1 cellular context compared by ENCODE assay signal in the genomic region with DNA sequence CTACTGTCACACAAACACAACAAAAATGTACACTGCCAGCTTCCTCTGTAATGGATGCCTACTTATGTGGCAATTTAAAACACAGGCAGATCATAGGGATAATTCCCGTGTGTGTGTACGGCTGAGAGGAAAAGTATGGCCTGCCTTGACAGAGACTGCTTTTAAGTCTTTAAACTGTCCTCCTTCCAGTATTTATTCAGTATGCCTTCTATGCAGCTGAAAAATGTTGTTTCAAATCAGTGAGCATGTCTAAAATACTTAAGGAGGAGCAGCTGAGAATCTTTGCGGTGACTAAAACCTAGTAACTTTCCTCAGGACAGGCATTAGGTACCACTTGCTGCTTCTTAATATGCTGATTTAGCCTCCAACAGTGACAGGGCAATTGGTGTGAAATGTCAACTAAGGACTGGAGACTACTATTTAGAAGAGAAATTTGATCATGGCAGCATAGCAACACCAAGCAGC.
TF ChIP-seq lines count a peak whose summit lies in the region.

No MANE protein-coding gene starts in this region.

TF ChIP-seq in GM23338, 12 proteins besides CTCF, POLR2A, EP300 and RAD21:
- TF ChIP-seq ZNF114 (CRISPR knock-in tag; IDR thresholded peaks at IDR 0.05) = no peak
- no peak for TF ChIP-seq CREB1 (CRISPR knock-in tag; IDR thresholded peaks at IDR 0.05; ENCODE audit: low read depth)
- TF ChIP-seq, protein P1, sequence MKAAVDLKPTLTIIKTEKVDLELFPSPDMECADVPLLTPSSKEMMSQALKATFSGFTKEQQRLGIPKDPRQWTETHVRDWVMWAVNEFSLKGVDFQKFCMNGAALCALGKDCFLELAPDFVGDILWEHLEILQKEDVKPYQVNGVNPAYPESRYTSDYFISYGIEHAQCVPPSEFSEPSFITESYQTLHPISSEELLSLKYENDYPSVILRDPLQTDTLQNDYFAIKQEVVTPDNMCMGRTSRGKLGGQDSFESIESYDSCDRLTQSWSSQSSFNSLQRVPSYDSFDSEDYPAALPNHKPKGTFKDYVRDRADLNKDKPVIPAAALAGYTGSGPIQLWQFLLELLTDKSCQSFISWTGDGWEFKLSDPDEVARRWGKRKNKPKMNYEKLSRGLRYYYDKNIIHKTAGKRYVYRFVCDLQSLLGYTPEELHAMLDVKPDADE (IDR thresholded peaks at IDR 0.05) = no peak
- TF ChIP-seq POLR2AphosphoS5 (IDR thresholded peaks at IDR 0.05; ENCODE audit: low read depth) = no peak
- TF ChIP-seq EZH2 (IDR thresholded peaks at IDR 0.05; ENCODE audit: low read depth, unreplicated experiment) = no peak
- TF ChIP-seq NANOG (IDR thresholded peaks at IDR 0.05; ENCODE audit: borderline replicate concordance) = no peak
- no peak for TF ChIP-seq ZNF331 (CRISPR knock-in tag; IDR thresholded peaks at IDR 0.05; ENCODE audit: low read depth)
- TF ChIP-seq EZH2phosphoT487 (IDR thresholded peaks at IDR 0.05; ENCODE audit: unreplicated experiment) = no peak
- TF ChIP-seq, protein P2, sequence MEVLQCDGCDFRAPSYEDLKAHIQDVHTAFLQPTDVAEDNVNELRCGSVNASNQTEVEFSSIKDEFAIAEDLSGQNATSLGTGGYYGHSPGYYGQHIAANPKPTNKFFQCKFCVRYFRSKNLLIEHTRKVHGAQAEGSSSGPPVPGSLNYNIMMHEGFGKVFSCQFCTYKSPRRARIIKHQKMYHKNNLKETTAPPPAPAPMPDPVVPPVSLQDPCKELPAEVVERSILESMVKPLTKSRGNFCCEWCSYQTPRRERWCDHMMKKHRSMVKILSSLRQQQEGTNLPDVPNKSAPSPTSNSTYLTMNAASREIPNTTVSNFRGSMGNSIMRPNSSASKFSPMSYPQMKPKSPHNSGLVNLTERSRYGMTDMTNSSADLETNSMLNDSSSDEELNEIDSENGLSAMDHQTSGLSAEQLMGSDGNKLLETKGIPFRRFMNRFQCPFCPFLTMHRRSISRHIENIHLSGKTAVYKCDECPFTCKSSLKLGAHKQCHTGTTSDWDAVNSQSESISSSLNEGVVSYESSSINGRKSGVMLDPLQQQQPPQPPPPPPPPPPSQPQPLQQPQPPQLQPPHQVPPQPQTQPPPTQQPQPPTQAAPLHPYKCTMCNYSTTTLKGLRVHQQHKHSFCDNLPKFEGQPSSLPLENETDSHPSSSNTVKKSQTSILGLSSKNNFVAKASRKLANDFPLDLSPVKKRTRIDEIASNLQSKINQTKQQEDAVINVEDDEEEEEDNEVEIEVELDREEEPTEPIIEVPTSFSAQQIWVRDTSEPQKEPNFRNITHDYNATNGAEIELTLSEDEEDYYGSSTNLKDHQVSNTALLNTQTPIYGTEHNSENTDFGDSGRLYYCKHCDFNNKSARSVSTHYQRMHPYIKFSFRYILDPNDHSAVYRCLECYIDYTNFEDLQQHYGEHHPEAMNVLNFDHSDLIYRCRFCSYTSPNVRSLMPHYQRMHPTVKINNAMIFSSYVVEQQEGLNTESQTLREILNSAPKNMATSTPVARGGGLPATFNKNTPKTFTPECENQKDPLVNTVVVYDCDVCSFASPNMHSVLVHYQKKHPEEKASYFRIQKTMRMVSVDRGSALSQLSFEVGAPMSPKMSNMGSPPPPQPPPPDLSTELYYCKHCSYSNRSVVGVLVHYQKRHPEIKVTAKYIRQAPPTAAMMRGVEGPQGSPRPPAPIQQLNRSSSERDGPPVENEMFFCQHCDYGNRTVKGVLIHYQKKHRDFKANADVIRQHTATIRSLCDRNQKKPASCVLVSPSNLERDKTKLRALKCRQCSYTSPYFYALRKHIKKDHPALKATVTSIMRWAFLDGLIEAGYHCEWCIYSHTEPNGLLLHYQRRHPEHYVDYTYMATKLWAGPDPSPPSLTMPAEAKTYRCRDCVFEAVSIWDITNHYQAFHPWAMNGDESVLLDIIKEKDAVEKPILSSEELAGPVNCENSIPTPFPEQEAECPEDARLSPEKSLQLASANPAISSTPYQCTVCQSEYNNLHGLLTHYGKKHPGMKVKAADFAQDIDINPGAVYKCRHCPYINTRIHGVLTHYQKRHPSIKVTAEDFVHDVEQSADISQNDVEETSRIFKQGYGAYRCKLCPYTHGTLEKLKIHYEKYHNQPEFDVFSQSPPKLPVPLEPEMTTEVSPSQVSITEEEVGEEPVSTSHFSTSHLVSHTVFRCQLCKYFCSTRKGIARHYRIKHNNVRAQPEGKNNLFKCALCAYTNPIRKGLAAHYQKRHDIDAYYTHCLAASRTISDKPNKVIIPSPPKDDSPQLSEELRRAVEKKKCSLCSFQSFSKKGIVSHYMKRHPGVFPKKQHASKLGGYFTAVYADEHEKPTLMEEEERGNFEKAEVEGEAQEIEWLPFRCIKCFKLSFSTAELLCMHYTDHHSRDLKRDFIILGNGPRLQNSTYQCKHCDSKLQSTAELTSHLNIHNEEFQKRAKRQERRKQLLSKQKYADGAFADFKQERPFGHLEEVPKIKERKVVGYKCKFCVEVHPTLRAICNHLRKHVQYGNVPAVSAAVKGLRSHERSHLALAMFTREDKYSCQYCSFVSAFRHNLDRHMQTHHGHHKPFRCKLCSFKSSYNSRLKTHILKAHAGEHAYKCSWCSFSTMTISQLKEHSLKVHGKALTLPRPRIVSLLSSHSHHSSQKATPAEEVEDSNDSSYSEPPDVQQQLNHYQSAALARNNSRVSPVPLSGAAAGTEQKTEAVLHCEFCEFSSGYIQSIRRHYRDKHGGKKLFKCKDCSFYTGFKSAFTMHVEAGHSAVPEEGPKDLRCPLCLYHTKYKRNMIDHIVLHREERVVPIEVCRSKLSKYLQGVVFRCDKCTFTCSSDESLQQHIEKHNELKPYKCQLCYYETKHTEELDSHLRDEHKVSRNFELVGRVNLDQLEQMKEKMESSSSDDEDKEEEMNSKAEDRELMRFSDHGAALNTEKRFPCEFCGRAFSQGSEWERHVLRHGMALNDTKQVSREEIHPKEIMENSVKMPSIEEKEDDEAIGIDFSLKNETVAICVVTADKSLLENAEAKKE (CRISPR knock-in tag; IDR thresholded peaks at IDR 0.05) = no peak
- no peak for TF ChIP-seq REST (IDR thresholded peaks at IDR 0.05; ENCODE audit: unreplicated experiment)
- TF ChIP-seq JUNB (IDR thresholded peaks at IDR 0.05; ENCODE audit: unreplicated experiment) = no peak
- no peak for TF ChIP-seq STAT1 (IDR thresholded peaks at IDR 0.05; ENCODE audit: unreplicated experiment)
